ENCODE assay signal across 8 cellular contexts in genomic region chr1:180415985-180416633, GRCh38.
A peak's percentile ranks its signal among the peaks of the same experiment; 100 is the strongest.
DNase-seq lines count a peak whose midpoint lies in the region; ATAC-seq and TF ChIP-seq lines count a peak whose summit lies in the region.

No MANE protein-coding gene starts in this region.

- 79% methylated on average over 2 of the region's 2 CpGs for WGBS in esophagus muscularis mucosa

- ATAC-seq in GM21825 (IDR thresholded peaks at IDR 0.05; ENCODE audit: unreplicated experiment) = no peak

- no peak for TF ChIP-seq EP300 in Ishikawa (IDR thresholded peaks at IDR 0.05; ENCODE audit: borderline replicate concordance)
- TF ChIP-seq EP300 in esophagus muscularis mucosa (IDR thresholded peaks at IDR 0.05) = no peak

- DNase-seq in DMS 273 (lab: John Stamatoyannopoulos, UW; ENCODE audit: unreplicated experiment) (peak; percentile 61), OCI-LY7 (ENCODE audit: low spot score) (peak; percentile 51), esophagus muscularis mucosa (ENCODE audit: extremely low spot score) (no peak), renal cortical epithelial cell (ENCODE audit: low read depth) (peak; percentile 54)
- DNase-seq in activated naive CD4-positive, alpha-beta T cell treated with anti-CD3 and anti-CD28 coated beads for 36 hours = no peak
- no peak for DNase-seq in stimulated activated CD4-positive, alpha-beta T cell treated with anti-CD3 and anti-CD28 coated beads, Interleukin-1b, Interleukin-23, amount 100 ng/mL, for 48 hours

- H3K9me3 Mint-ChIP-seq in activated naive CD4-positive, alpha-beta T cell treated with anti-CD3 and anti-CD28 coated beads for 36 hours = peaks cover 15% of the 10 kb centered on the region

- H3K79me2 ChIP-seq in OCI-LY7 (ENCODE audit: insufficient read depth, low read depth, low read length) = no peaks in the 10 kb centered on the region

- H3K27me3 Mint-ChIP-seq in activated naive CD4-positive, alpha-beta T cell treated with anti-CD3 and anti-CD28 coated beads for 36 hours (ENCODE audit: low read depth) = no peaks in the 10 kb centered on the region

- no peak overlapping the region for H3K27ac Mint-ChIP-seq in activated naive CD4-positive, alpha-beta T cell treated with anti-CD3 and anti-CD28 coated beads for 36 hours

- H3K4me3 ChIP-seq in OCI-LY7 (ENCODE audit: low read depth, low read length, poor library complexity, severe bottlenecking) (no peak overlapping the region), esophagus muscularis mucosa (no peak overlapping the region)

- intact Hi-C loops in OCI-LY7 (cut with micrococcal nuclease; ENCODE audit: unreplicated experiment) (loop anchor here (1.0 to 5.0 kb wide), 2 partner anchors 164 to 229 kb away; no protein-coding TSS in a partner anchor), esophagus muscularis mucosa (cut with DNase I) (no loop called here)
- intact Hi-C loops in activated naive CD4-positive, alpha-beta T cell treated with anti-CD3 and anti-CD28 coated beads for 36 hours (cut with micrococcal nuclease) = loop anchor here (1.0 to 10.0 kb wide), 5 partner anchors 61 to 711 kb away; no protein-coding TSS in a partner anchor

- no peaks in the 10 kb centered on the region for H4K20me1 ChIP-seq in OCI-LY7 (ENCODE audit: insufficient read depth, low read length)

- H2AFZ ChIP-seq in OCI-LY7 (ENCODE audit: low read length) = no peak overlapping the region

- H3K4me3 Mint-ChIP-seq in activated naive CD4-positive, alpha-beta T cell treated with anti-CD3 and anti-CD28 coated beads for 36 hours = no peak overlapping the region

- H3K9me2 ChIP-seq in OCI-LY7 (ENCODE audit: insufficient read depth, low read length) = no peaks in the 10 kb centered on the region

- H3K4me2 ChIP-seq in OCI-LY7 (ENCODE audit: low read length) = no peak overlapping the region

- CTCF ChIA-PET in OCI-LY7 (lab: Charles Lee; ENCODE audit: unreplicated experiment) = no interaction called here
- CTCF ChIA-PET in activated naive CD4-positive, alpha-beta T cell treated with anti-CD3 and anti-CD28 coated beads for 36 hours (lab: Charles Lee) = interaction anchor here (0.7 to 1.7 kb wide), 14 partner anchors 9 to 235 kb away, joined by 3 to 6 read pairs (median 4); no protein-coding TSS in a partner anchor

- H3K4me1 ChIP-seq in OCI-LY7 (ENCODE audit: insufficient read depth, low read length, poor library complexity, severe bottlenecking) (no peaks in the 10 kb centered on the region), esophagus muscularis mucosa (no peaks in the 10 kb centered on the region)

- POLR2A ChIA-PET in OCI-LY7 (lab: Charles Lee) = interaction anchor here (0.5 kb wide), 1 partner anchor 282 kb away, joined by 4 read pairs; no protein-coding TSS in a partner anchor

- no peak for TF ChIP-seq POLR2A in esophagus muscularis mucosa (IDR thresholded peaks at IDR 0.05; ENCODE audit: low read depth)

- no peak overlapping the region for H3K27ac ChIP-seq in OCI-LY7 (ENCODE audit: low read depth, low read length, poor library complexity, severe bottlenecking)
- no peak overlapping the region for H3K27ac ChIP-seq in esophagus muscularis mucosa (replicated peaks in 1 of 4)

- peak; percentile 92 for TF ChIP-seq CTCF in OCI-LY7 (conservative IDR thresholded peaks at IDR 0.05; ENCODE audit: low read length)
- TF ChIP-seq CTCF in esophagus muscularis mucosa (IDR thresholded peaks at IDR 0.05) = peak; percentile 19 to 47 (median 35)

- H3K36me3 ChIP-seq in OCI-LY7 (ENCODE audit: insufficient read depth, low read length) = peaks cover 18% of the 10 kb centered on the region; the same call in 1 of the 2 replicates
- peaks cover 0 to 20% (median 5%) of the 10 kb centered on the region in 4 donors for H3K36me3 ChIP-seq in esophagus muscularis mucosa

- H3K27me3 ChIP-seq in esophagus muscularis mucosa = no peaks in the 10 kb centered on the region

- H3K9me3 ChIP-seq in OCI-LY7 (ENCODE audit: low read length) (no peaks in the 10 kb centered on the region), esophagus muscularis mucosa (no peaks in the 10 kb centered on the region)

- peak; percentile 61 for TF ChIP-seq RAD21 in Ishikawa (IDR thresholded peaks at IDR 0.05; ENCODE audit: low read depth)

- BruUV-seq in OCI-LY7 (replicated peaks; lab: Mats Ljungman, UMichigan) = no TSS peak

- peaks cover 35% of the 10 kb centered on the region for H3K36me3 Mint-ChIP-seq in activated naive CD4-positive, alpha-beta T cell treated with anti-CD3 and anti-CD28 coated beads for 36 hours (ENCODE audit: low read depth)

- H3K4me1 Mint-ChIP-seq in activated naive CD4-positive, alpha-beta T cell treated with anti-CD3 and anti-CD28 coated beads for 36 hours (ENCODE audit: low read depth) = no peaks in the 10 kb centered on the region

TF ChIP-seq in Ishikawa, 13 proteins besides CTCF, POLR2A, EP300 and RAD21:
- TF ChIP-seq EGR1 (IDR thresholded peaks at IDR 0.05) (no peak), MAX (IDR thresholded peaks at IDR 0.05) (no peak), NFIC (IDR thresholded peaks at IDR 0.05) (no peak), ZBTB7A (IDR thresholded peaks at IDR 0.05; ENCODE audit: low read depth) (no peak), CEBPB (IDR thresholded peaks at IDR 0.05) (no peak), TEAD4 (IDR thresholded peaks at IDR 0.05) (no peak), TAF1 (IDR thresholded peaks at IDR 0.05; ENCODE audit: low read depth) (no peak), REST (IDR thresholded peaks at IDR 0.05; ENCODE audit: low read depth) (no peak), YY1 (IDR thresholded peaks at IDR 0.05; ENCODE audit: low read depth) (no peak), FOXM1 (IDR thresholded peaks at IDR 0.05; ENCODE audit: borderline replicate concordance, low read depth) (no peak)
- TF ChIP-seq, protein P1, sequence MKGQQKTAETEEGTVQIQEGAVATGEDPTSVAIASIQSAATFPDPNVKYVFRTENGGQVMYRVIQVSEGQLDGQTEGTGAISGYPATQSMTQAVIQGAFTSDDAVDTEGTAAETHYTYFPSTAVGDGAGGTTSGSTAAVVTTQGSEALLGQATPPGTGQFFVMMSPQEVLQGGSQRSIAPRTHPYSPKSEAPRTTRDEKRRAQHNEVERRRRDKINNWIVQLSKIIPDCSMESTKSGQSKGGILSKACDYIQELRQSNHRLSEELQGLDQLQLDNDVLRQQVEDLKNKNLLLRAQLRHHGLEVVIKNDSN (IDR thresholded peaks at IDR 0.05) = no peak
TF ChIP-seq in Ishikawa: peak in this region for 0.

Comparison
In these comparisons a context has a peak if more than half of its experiments do, and no peak if none do; other contexts are left out.
1. DNase-seq: peak in DMS 273 (single experiment), OCI-LY7 (single experiment) and renal cortical epithelial cell (single experiment); none in esophagus muscularis mucosa (single experiment), activated naive CD4-positive, alpha-beta T cell treated with anti-CD3 and anti-CD28 coated beads for 36 hours (single experiment) and stimulated activated CD4-positive, alpha-beta T cell treated with anti-CD3 and anti-CD28 coated beads, Interleukin-1b, Interleukin-23, amount 100 ng/mL, for 48 hours (single experiment).